ENCODE assay signal across 33 cellular contexts in the genomic region with DNA sequence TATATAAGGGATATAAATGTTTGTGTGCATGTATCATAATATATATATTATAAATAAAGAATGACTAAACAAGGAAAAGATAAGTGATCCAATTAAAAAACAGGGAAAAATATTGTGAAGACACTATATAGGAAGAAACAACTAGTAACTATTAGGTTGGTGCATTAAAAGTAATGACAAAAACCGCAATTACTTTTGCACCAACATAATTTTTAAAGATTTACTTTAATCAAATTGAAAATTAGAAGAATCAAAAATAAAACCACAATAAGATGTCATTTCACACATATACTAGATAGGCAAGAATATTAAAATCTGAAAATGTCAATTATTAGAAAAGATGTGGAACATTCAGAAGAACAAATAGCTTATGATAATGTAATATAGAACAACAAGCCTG.
"Had no signal": no experiment of that assay in that cellular context is flagged by ENCODE, and none has a peak within 500 bp of the region (broad histone marks: within the 10 kb centered on the region; RNA-seq: fewer than 3 reads in every experiment).

No MANE protein-coding gene starts in this region.

- H3K4me3 ChIP-seq: adrenal gland, body of pancreas, breast epithelium had no signal

- H3K9me3 ChIP-seq: adrenal gland, body of pancreas, breast epithelium had no signal

- H3K36me3 ChIP-seq: adrenal gland, brain microvascular endothelial cell, breast epithelium, WERI-Rb-1 had no signal

- DNase-seq: activated CD4-positive, alpha-beta T cell treated with anti-CD3 and anti-CD28 coated beads for 1 hour; activated CD4-positive, alpha-beta T cell treated with anti-CD3 and anti-CD28 coated beads for 36 hours; activated CD4-positive, alpha-beta T cell treated with anti-CD3 and anti-CD28 coated beads for 48 hours; activated CD4-positive, alpha-beta T cell treated with anti-CD3 and anti-CD28 coated beads, Interleukin-2, amount 10 ng/mL, durations not matched to agents 7 days and 5 days; activated CD4-positive, alpha-beta T cell treated with anti-CD3 and anti-CD28 coated beads, Interleukin-2, amount 50 U/mL, for 48 hours; activated CD4-positive, CD25-positive, alpha-beta regulatory T cell; activated CD8-positive, alpha-beta memory T cell treated with anti-CD3 and anti-CD28 coated beads, Interleukin-2, amount 50 U/mL, for 4 hours; activated CD8-positive, alpha-beta T cell treated with anti-CD3 and anti-CD28 coated beads for 36 hours; activated effector memory CD4-positive, alpha-beta T cell treated with anti-CD3 and anti-CD28 coated beads, Interleukin-2, amount 50 U/mL, for 16 hours; activated gamma-delta T cell treated with Interleukin-2 at 50 U/mL for 16 hours; activated naive CD4-positive, alpha-beta T cell; activated naive CD4-positive, alpha-beta T cell treated with anti-CD3 and anti-CD28 coated beads for 36 hours; activated naive CD4-positive, alpha-beta T cell treated with anti-CD3 and anti-CD28 coated beads, Interleukin-2, amount 50 U/mL, for 16 hours; activated naive CD8-positive, alpha-beta T cell treated with anti-CD3 and anti-CD28 coated beads for 36 hours; activated T-cell treated with anti-CD3 and anti-CD28 coated beads for 4 hours; activated T-cell treated with anti-CD3 and anti-CD28 coated beads, Interleukin-2, amount 50 U/mL, for 1 hour; activated T-cell treated with anti-CD3 and anti-CD28 coated beads, Interleukin-2, amount 50 U/mL, for 4 hours; activated T-cell treated with anti-CD3 and anti-CD28 coated beads, Interleukin-2, amount 50 U/mL, for 72 hours; adrenal gland; amniotic stem cell; aorta; body of pancreas; brain microvascular endothelial cell; central memory CD4-positive, alpha-beta T cell; T-helper 2 cell; T-helper 9 cell; WERI-Rb-1 had no signal

- H3K4me1 ChIP-seq: adrenal gland, body of pancreas, breast epithelium had no signal

- H3K27ac ChIP-seq: adrenal gland, body of pancreas, brain microvascular endothelial cell, breast epithelium, WERI-Rb-1 had no signal

- H3K27me3 ChIP-seq: adrenal gland, body of pancreas, brain microvascular endothelial cell, breast epithelium had no signal

- FAIRE-seq: astrocyte had no signal

- ATAC-seq: activated CD4-positive, alpha-beta T cell treated with anti-CD3 and anti-CD28 coated beads for 36 hours; activated CD4-positive, CD25-positive, alpha-beta regulatory T cell treated with anti-CD3 and anti-CD28 coated beads, Interleukin-2, amount 50 U/mL, for 24 hours; activated CD8-positive, alpha-beta T cell treated with anti-CD3 and anti-CD28 coated beads for 36 hours; activated naive CD4-positive, alpha-beta T cell treated with anti-CD3 and anti-CD28 coated beads, Interleukin-2, amount 50 U/mL, for 72 hours; activated T-cell treated with anti-CD3 and anti-CD28 coated beads, Interleukin-2, amount 50 U/mL, for 4 hours; activated T-cell treated with anti-CD3 and anti-CD28 coated beads, Interleukin-2, amount 50 U/mL, for 72 hours; activated T-helper 17 cell treated with anti-CD3 and anti-CD28 coated beads, Interleukin-2, amount 50 U/mL, for 72 hours; body of pancreas; WTC11 had no signal
